In genomic region chr19:2900296-2901252, GRCh38 we compare ENCODE assay signal across 1 cellular context.
TF ChIP-seq lines count a peak whose summit lies in the region.

Gene ZNF57 (plus strand): TSS chr19:2900928. CDS start chr19:2901046, 118 bp downstream.

TF ChIP-seq in HepG2, 621 proteins besides CTCF, POLR2A, EP300 and RAD21 (continued from another document and continues in another):
- peak; percentile 28; the same call in 1 of the 2 replicates for TF ChIP-seq ZNF720 (CRISPR knock-in tag; IDR thresholded peaks at IDR 0.05)
- peak; percentile 60; the same call in 1 of the 2 replicates for TF ChIP-seq SP1 (IDR thresholded peaks at IDR 0.05)
- peak; percentile 91 for TF ChIP-seq SP1 (CRISPR knock-in tag; IDR thresholded peaks at IDR 0.05)
- TF ChIP-seq TARDBP (CRISPR knock-in tag; IDR thresholded peaks at IDR 0.05), result peak; percentile 69; the same call in 1 of the 2 replicates
- TF ChIP-seq IRX3 (CRISPR knock-in tag; IDR thresholded peaks at IDR 0.05; ENCODE audit: borderline replicate concordance, low read depth), result peak; percentile 33; the same call in 1 of the 2 replicates
- TF ChIP-seq ELF4 (CRISPR knock-in tag; IDR thresholded peaks at IDR 0.05; ENCODE audit: borderline replicate concordance), result no peak
- TF ChIP-seq ZNF124 (CRISPR knock-in tag; IDR thresholded peaks at IDR 0.05), result no peak
- TF ChIP-seq SALL2 (CRISPR knock-in tag; IDR thresholded peaks at IDR 0.05), result 0 out of 2 replicates have a peak, but pooled peaks have one; percentile 52
- TF ChIP-seq RFX5 (IDR thresholded peaks at IDR 0.05; ENCODE audit: low read depth, low read length), result peak; percentile 49
- TF ChIP-seq ZNF703 (CRISPR knock-in tag; IDR thresholded peaks at IDR 0.05; ENCODE audit: borderline replicate concordance), result no peak
- TF ChIP-seq, protein P1, sequence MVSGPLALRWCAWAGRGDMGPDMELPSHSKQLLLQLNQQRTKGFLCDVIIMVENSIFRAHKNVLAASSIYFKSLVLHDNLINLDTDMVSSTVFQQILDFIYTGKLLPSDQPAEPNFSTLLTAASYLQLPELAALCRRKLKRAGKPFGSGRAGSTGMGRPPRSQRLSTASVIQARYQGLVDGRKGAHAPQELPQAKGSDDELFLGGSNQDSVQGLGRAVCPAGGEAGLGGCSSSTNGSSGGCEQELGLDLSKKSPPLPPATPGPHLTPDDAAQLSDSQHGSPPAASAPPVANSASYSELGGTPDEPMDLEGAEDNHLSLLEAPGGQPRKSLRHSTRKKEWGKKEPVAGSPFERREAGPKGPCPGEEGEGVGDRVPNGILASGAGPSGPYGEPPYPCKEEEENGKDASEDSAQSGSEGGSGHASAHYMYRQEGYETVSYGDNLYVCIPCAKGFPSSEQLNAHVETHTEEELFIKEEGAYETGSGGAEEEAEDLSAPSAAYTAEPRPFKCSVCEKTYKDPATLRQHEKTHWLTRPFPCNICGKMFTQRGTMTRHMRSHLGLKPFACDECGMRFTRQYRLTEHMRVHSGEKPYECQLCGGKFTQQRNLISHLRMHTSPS (CRISPR knock-in tag; IDR thresholded peaks at IDR 0.05; ENCODE audit: low read depth), result no peak
- TF ChIP-seq MXD4 (CRISPR knock-in tag; IDR thresholded peaks at IDR 0.05), result peak; percentile 84
- TF ChIP-seq, protein P2, sequence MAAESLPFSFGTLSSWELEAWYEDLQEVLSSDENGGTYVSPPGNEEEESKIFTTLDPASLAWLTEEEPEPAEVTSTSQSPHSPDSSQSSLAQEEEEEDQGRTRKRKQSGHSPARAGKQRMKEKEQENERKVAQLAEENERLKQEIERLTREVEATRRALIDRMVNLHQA (CRISPR knock-in tag; IDR thresholded peaks at IDR 0.05), result no peak
- no peak for TF ChIP-seq ZNF839 (CRISPR knock-in tag; IDR thresholded peaks at IDR 0.05; ENCODE audit: borderline replicate concordance)
- TF ChIP-seq ZFP36L2 (CRISPR knock-in tag; IDR thresholded peaks at IDR 0.05), result no peak
- TF ChIP-seq MED1 (CRISPR knock-in tag; IDR thresholded peaks at IDR 0.05), result peak; percentile 56
- no peak for TF ChIP-seq SNRNP70 (IDR thresholded peaks at IDR 0.05; ENCODE audit: low read depth, low read length)
- TF ChIP-seq ZNF282 (IDR thresholded peaks at IDR 0.05; ENCODE audit: partially characterized antibody), result no peak
- TF ChIP-seq MZF1 (CRISPR knock-in tag; IDR thresholded peaks at IDR 0.05; ENCODE audit: borderline replicate concordance), result 0 out of 2 replicates have a peak, but pooled peaks have one; percentile 62
- no peak for TF ChIP-seq FOXP1 (IDR thresholded peaks at IDR 0.05)
- no peak for TF ChIP-seq FOXP1 (CRISPR knock-in tag; IDR thresholded peaks at IDR 0.05)
- TF ChIP-seq HOXA9 (CRISPR knock-in tag; IDR thresholded peaks at IDR 0.05; ENCODE audit: borderline replicate concordance), result 0 out of 2 replicates have a peak, but pooled peaks have one; percentile 15
- peak; percentile 36 for TF ChIP-seq HNF4A (CRISPR knock-in tag; IDR thresholded peaks at IDR 0.05)
- peak; percentile 70 for TF ChIP-seq MYC (CRISPR knock-in tag; IDR thresholded peaks at IDR 0.05; ENCODE audit: borderline replicate concordance)
- TF ChIP-seq ZNF547 (CRISPR knock-in tag; IDR thresholded peaks at IDR 0.05), result peak; percentile 73; the same call in 1 of the 2 replicates
- no peak for TF ChIP-seq SAFB2 (CRISPR knock-in tag; IDR thresholded peaks at IDR 0.05; ENCODE audit: borderline replicate concordance, low read depth)
- TF ChIP-seq ARID5B (CRISPR knock-in tag; IDR thresholded peaks at IDR 0.05), result peak; percentile 12; the same call in 1 of the 2 replicates
- no peak for TF ChIP-seq ZNF552 (CRISPR knock-in tag; IDR thresholded peaks at IDR 0.05; ENCODE audit: borderline replicate concordance)
- TF ChIP-seq ZNF883 (CRISPR knock-in tag; IDR thresholded peaks at IDR 0.05; ENCODE audit: not compliant biosample characterization), result peak; percentile 82
- peak; percentile 70 for TF ChIP-seq KAT8 (CRISPR knock-in tag; IDR thresholded peaks at IDR 0.05)
- TF ChIP-seq, protein P3, sequence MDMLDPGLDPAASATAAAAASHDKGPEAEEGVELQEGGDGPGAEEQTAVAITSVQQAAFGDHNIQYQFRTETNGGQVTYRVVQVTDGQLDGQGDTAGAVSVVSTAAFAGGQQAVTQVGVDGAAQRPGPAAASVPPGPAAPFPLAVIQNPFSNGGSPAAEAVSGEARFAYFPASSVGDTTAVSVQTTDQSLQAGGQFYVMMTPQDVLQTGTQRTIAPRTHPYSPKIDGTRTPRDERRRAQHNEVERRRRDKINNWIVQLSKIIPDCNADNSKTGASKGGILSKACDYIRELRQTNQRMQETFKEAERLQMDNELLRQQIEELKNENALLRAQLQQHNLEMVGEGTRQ (IDR thresholded peaks at IDR 0.05; ENCODE audit: low read depth, low read length), result no peak
- TF ChIP-seq, protein P3 (CRISPR knock-in tag; IDR thresholded peaks at IDR 0.05; ENCODE audit: borderline replicate concordance), result 0 out of 2 replicates have a peak, but pooled peaks have one; percentile 6
- TF ChIP-seq CBX1 (IDR thresholded peaks at IDR 0.05; ENCODE audit: low read depth), result no peak
- 0 out of 2 replicates have a peak, but pooled peaks have one; percentile 36 for TF ChIP-seq SPEN (CRISPR knock-in tag; IDR thresholded peaks at IDR 0.05; ENCODE audit: low read depth)
- TF ChIP-seq XBP1 (CRISPR knock-in tag; IDR thresholded peaks at IDR 0.05), result no peak
- peak; percentile 75 for TF ChIP-seq ZNF572 (CRISPR knock-in tag; IDR thresholded peaks at IDR 0.05)
- TF ChIP-seq ZNF564 (CRISPR knock-in tag; IDR thresholded peaks at IDR 0.05), result peak; percentile 37; the same call in 1 of the 2 replicates
- TF ChIP-seq RXRA (CRISPR knock-in tag; IDR thresholded peaks at IDR 0.05), result peak; percentile 35; the same call in 1 of the 2 replicates
- no peak for TF ChIP-seq ZNF136 (CRISPR knock-in tag; IDR thresholded peaks at IDR 0.05; ENCODE audit: low read depth)
- TF ChIP-seq TBX2 (CRISPR knock-in tag; IDR thresholded peaks at IDR 0.05; ENCODE audit: borderline replicate concordance), result no peak
- TF ChIP-seq ZNF558 (CRISPR knock-in tag; IDR thresholded peaks at IDR 0.05; ENCODE audit: borderline replicate concordance), result 0 out of 2 replicates have a peak, but pooled peaks have one; percentile 3
- no peak for TF ChIP-seq SRF (IDR thresholded peaks at IDR 0.05; ENCODE audit: low read depth, low read length)
- TF ChIP-seq PLSCR1 (CRISPR knock-in tag; IDR thresholded peaks at IDR 0.05; ENCODE audit: borderline replicate concordance), result no peak
- peak; percentile 31 for TF ChIP-seq MED8 (CRISPR knock-in tag; IDR thresholded peaks at IDR 0.05; ENCODE audit: insufficient replicate concordance)
- peak; percentile 46; the same call in 1 of the 2 replicates for TF ChIP-seq RFX3 (CRISPR knock-in tag; IDR thresholded peaks at IDR 0.05)
- no peak; the same call in 1 of the 2 replicates for TF ChIP-seq MYPOP (CRISPR knock-in tag; IDR thresholded peaks at IDR 0.05)
- no peak for TF ChIP-seq NKX3-1 (CRISPR knock-in tag; IDR thresholded peaks at IDR 0.05)
- TF ChIP-seq KLF15 (CRISPR knock-in tag; IDR thresholded peaks at IDR 0.05; ENCODE audit: borderline replicate concordance), result no peak; the same call in 1 of the 2 replicates
- no peak for TF ChIP-seq ZNF644 (CRISPR knock-in tag; IDR thresholded peaks at IDR 0.05; ENCODE audit: low read depth)
- no peak for TF ChIP-seq ZNF276 (CRISPR knock-in tag; IDR thresholded peaks at IDR 0.05; ENCODE audit: low read depth)
- TF ChIP-seq, protein P4, sequence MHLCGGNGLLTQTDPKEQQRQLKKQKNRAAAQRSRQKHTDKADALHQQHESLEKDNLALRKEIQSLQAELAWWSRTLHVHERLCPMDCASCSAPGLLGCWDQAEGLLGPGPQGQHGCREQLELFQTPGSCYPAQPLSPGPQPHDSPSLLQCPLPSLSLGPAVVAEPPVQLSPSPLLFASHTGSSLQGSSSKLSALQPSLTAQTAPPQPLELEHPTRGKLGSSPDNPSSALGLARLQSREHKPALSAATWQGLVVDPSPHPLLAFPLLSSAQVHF (CRISPR knock-in tag; IDR thresholded peaks at IDR 0.05), result peak; percentile 55; the same call in 1 of the 2 replicates
- no peak for TF ChIP-seq GZF1 (CRISPR knock-in tag; IDR thresholded peaks at IDR 0.05)
- TF ChIP-seq KLF11 (CRISPR knock-in tag; IDR thresholded peaks at IDR 0.05), result no peak; the same call in 1 of the 2 replicates
- peak; percentile 85 for TF ChIP-seq HNRNPK (IDR thresholded peaks at IDR 0.05; ENCODE audit: low read depth, low read length, poor library complexity, severe bottlenecking)
- peak; percentile 87; the same call in 1 of the 2 replicates for TF ChIP-seq TOPORS (CRISPR knock-in tag; IDR thresholded peaks at IDR 0.05)
- TF ChIP-seq ZNF280B (CRISPR knock-in tag; IDR thresholded peaks at IDR 0.05; ENCODE audit: borderline replicate concordance), result no peak
- TF ChIP-seq ZNF143 (CRISPR knock-in tag; IDR thresholded peaks at IDR 0.05), result no peak; the same call in 1 of the 2 replicates
- TF ChIP-seq MAFF (IDR thresholded peaks at IDR 0.05; ENCODE audit: low read depth, low read length), result no peak
- TF ChIP-seq, protein P5, sequence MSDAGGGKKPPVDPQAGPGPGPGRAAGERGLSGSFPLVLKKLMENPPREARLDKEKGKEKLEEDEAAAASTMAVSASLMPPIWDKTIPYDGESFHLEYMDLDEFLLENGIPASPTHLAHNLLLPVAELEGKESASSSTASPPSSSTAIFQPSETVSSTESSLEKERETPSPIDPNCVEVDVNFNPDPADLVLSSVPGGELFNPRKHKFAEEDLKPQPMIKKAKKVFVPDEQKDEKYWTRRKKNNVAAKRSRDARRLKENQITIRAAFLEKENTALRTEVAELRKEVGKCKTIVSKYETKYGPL (CRISPR knock-in tag; IDR thresholded peaks at IDR 0.05), result no peak
